Comparison of ENCODE assay signal across 21 cellular contexts in genomic region chr2:205807758-205808157, GRCh38.
DNase-seq lines count a peak whose midpoint lies in the region; ATAC-seq lines count a peak whose summit lies in the region.
"Had no signal": no experiment of that assay in that cellular context is flagged by ENCODE, and none has a peak within 500 bp of the region (broad histone marks: within the 10 kb centered on the region; RNA-seq: fewer than 3 reads in every experiment).

No MANE protein-coding gene starts in this region.

- DNase-seq in GM23248 (peak; percentile 6), astrocyte of the hippocampus (ENCODE audit: low read depth, low spot score) (peak; percentile 54), kidney tubule cell (ENCODE audit: low spot score) (peak; percentile 36), renal cortical epithelial cell (ENCODE audit: low read depth) (peak; percentile 54), germinal center (ENCODE audit: low spot score) (no peak), neuronal stem cell (ENCODE audit: low spot score) (no peak)
- DNase-seq: 8988T; ACHN; BE2C; CD4-positive, alpha-beta memory T cell; CD4-positive, CD25-positive, alpha-beta regulatory T cell; CD8-positive, alpha-beta memory T cell; DMS 273 treated with DMSO at 0.1 percent for 48 hours; DMS153; DMS53; DND-41; EL; GDM1 had no signal

- no peaks in the 10 kb centered on the region for H3K4me1 ChIP-seq in GM23248 (ENCODE audit: insufficient read depth)
- H3K4me1 ChIP-seq in neuronal stem cell (ENCODE audit: control insufficient read depth in 2 of 2, insufficient read depth in 1 of 2, low read depth in 1 of 2, low read length in 2 of 2), result peaks cover 0 to 10% of the 10 kb centered on the region in 2 donors
- H3K4me1 ChIP-seq: BE2C had no signal

- H3K27me3 ChIP-seq in GM23248 (replicated peaks; ENCODE audit: insufficient read depth) (peaks cover 7% of the 10 kb centered on the region; the same call in 1 of the 2 replicates), neuronal stem cell (ENCODE audit: control insufficient read depth in 3 of 3, insufficient read depth in 3 of 3, low read depth in 1 of 3, low read length in 3 of 3) (peaks cover 0 to 16% (median 2%) of the 10 kb centered on the region in 3 experiments)
- H3K27me3 ChIP-seq: BE2C, BLaER1 had no signal

- no peak overlapping the region for H4K8ac ChIP-seq in neuronal stem cell (ENCODE audit: low read depth, low read length)

- H3K79me1 ChIP-seq in neuronal stem cell (ENCODE audit: low read depth, low read length), result no peaks in the 10 kb centered on the region

- in situ Hi-C loops in GM23248 (cut with MboI), result no loop called here

- H3K9ac ChIP-seq in GM23248 (no peak overlapping the region), neuronal stem cell (ENCODE audit: low read depth, low read length, poor library complexity) (no peak overlapping the region)
- H3K9ac ChIP-seq: BLaER1 had no signal

- no peaks in the 10 kb centered on the region for H4K20me1 ChIP-seq in GM23248 (ENCODE audit: insufficient read depth)
- H4K20me1 ChIP-seq: BLaER1 had no signal

- no peak overlapping the region for H2BK5ac ChIP-seq in neuronal stem cell (ENCODE audit: low read length)

- no peaks in the 10 kb centered on the region for H3K9me3 ChIP-seq in GM23248 (ENCODE audit: low read depth)
- no peaks in the 10 kb centered on the region for H3K9me3 ChIP-seq in neuronal stem cell (replicated peaks in 1 of 2; ENCODE audit: control insufficient read depth in 2 of 2, insufficient read depth in 1 of 2, low read depth in 1 of 2, low read length in 2 of 2)
- H3K9me3 ChIP-seq: BE2C, BLaER1 had no signal

- no peak overlapping the region for H3K23ac ChIP-seq in neuronal stem cell (ENCODE audit: low read depth, low read length, poor library complexity)

- no peak overlapping the region for H3K4me3 ChIP-seq in GM23248
- H3K4me3 ChIP-seq in neuronal stem cell (ENCODE audit: low read length in 2 of 2), result no peak overlapping the region
- H3K4me3 ChIP-seq: BLaER1, GM12878 had no signal

- H3K27ac ChIP-seq in GM23248 (no peak overlapping the region), neuronal stem cell (replicated peaks; ENCODE audit: low read length) (no peak overlapping the region)
- H3K27ac ChIP-seq: BLaER1 had no signal

- H2BK120ac ChIP-seq in neuronal stem cell (ENCODE audit: low read depth, low read length), result no peak overlapping the region

- H3K79me2 ChIP-seq in GM23248 (ENCODE audit: insufficient read depth), result no peaks in the 10 kb centered on the region

- H3K9me2 ChIP-seq in GM23248 (ENCODE audit: insufficient read depth), result no peaks in the 10 kb centered on the region

- H2AK5ac ChIP-seq in neuronal stem cell (ENCODE audit: low read depth, low read length), result no peak overlapping the region

- H4K91ac ChIP-seq in neuronal stem cell (ENCODE audit: low read depth, low read length, poor library complexity), result no peak overlapping the region

- no peak overlapping the region for H2AFZ ChIP-seq in GM23248
- H2AFZ ChIP-seq in neuronal stem cell (ENCODE audit: low read length), result no peak overlapping the region

- H3K4me2 ChIP-seq in GM23248 (ENCODE audit: unreplicated experiment) (no peak overlapping the region), neuronal stem cell (ENCODE audit: insufficient read depth, low read length, poor library complexity, severe bottlenecking) (no peak overlapping the region)
- H3K4me2 ChIP-seq: BLaER1 had no signal

- no peak overlapping the region for H2BK12ac ChIP-seq in neuronal stem cell (ENCODE audit: low read length)

- no peak overlapping the region for H3K14ac ChIP-seq in neuronal stem cell (ENCODE audit: low read length)

- H3K4ac ChIP-seq in neuronal stem cell (ENCODE audit: low read length), result no peak overlapping the region

- H3K36me3 ChIP-seq in GM23248 (ENCODE audit: low read depth) (no peaks in the 10 kb centered on the region), neuronal stem cell (replicated peaks in 1 of 2; ENCODE audit: control insufficient read depth in 2 of 2, insufficient read depth in 2 of 2, low read length in 2 of 2) (no peaks in the 10 kb centered on the region)
- H3K36me3 ChIP-seq: BE2C, BLaER1 had no signal

- H3K18ac ChIP-seq in neuronal stem cell (ENCODE audit: low read length), result no peak overlapping the region

- no peak for ATAC-seq in HG02870 (IDR thresholded peaks at IDR 0.05; ENCODE audit: unreplicated experiment)
- ATAC-seq: GM12878 had no signal

- no peak overlapping the region for H2BK15ac ChIP-seq in neuronal stem cell (ENCODE audit: low read length)

- WGBS in GM23248 (ENCODE audit: low coverage in 1 of 2, low lambda C conversion rate in 2 of 2, missing lambda C conversion rate in 2 of 2), 2 experiments, result 34% methylated on average over 6 of the region's 6 CpGs
- WGBS in neuronal stem cell (ENCODE audit: extremely low coverage in 2 of 2, insufficient read length in 2 of 2, insufficient replicate concordance in 1 of 2), 2 donors, result no CpG with 5 or more reads among the region's 6 CpGs

- H3F3A ChIP-seq in GM23248 (ENCODE audit: insufficient read depth), result no peaks in the 10 kb centered on the region

Comparison
In these comparisons a context has a peak if more than half of its experiments do, and no peak if none do; other contexts are left out.
1. DNase-seq: peak in GM23248 (single experiment), astrocyte of the hippocampus (single experiment), kidney tubule cell (single experiment) and renal cortical epithelial cell (single experiment); none in germinal center (single experiment) and neuronal stem cell (single experiment).